ENCODE assay signal across 9 cellular contexts in genomic region chr2:101012706-101013181, GRCh38. TPM values are rescaled to one million over a fixed set of nuclear protein-coding genes. Genes with fewer than 3 reads are reported as not detected.
DNase-seq lines count a peak whose midpoint lies in the region; ATAC-seq and TF ChIP-seq lines count a peak whose summit lies in the region.
"Had no signal": no experiment of that assay in that cellular context is flagged by ENCODE, and none has a peak within 500 bp of the region (broad histone marks: within the 10 kb centered on the region; RNA-seq: fewer than 3 reads in every experiment).

No MANE protein-coding gene starts in this region.

- H3K9me3 ChIP-seq in ovary = no peaks in the 10 kb centered on the region

- H3K36me3 Mint-ChIP-seq in activated T-cell treated with anti-CD3 and anti-CD28 coated beads, Interleukin-2, amount 50 U/mL, for 24 hours (ENCODE audit: low read depth) = peaks cover 80% of the 10 kb centered on the region
- peaks cover 55% of the 10 kb centered on the region for H3K36me3 Mint-ChIP-seq in T-helper 2 cell treated with Interferon-gamma antibody and Interleukin-4, amounts not matched to agents 5 μg/mL and 100 μg/mL, for 36 hours (ENCODE audit: low read depth)

- peak overlapping the region; percentile 78 for H3K27ac Mint-ChIP-seq in activated T-cell treated with anti-CD3 and anti-CD28 coated beads, Interleukin-2, amount 50 U/mL, for 24 hours
- H3K27ac Mint-ChIP-seq in T-helper 2 cell treated with Interferon-gamma antibody and Interleukin-4, amounts not matched to agents 5 μg/mL and 100 μg/mL, for 36 hours = no peak overlapping the region

- H3K4me1 ChIP-seq in ovary (ENCODE audit: insufficient read depth) = no peaks in the 10 kb centered on the region

- H3K4me3 ChIP-seq in fibroblast of the aortic adventitia (ENCODE audit: low read depth, low read length) (no peak overlapping the region), ovary (no peak overlapping the region)

- no peak for DNase-seq in activated T-cell treated with anti-CD3 and anti-CD28 coated beads, Interleukin-2, amount 50 U/mL, for 24 hours
- DNase-seq in activated T-cell treated with anti-CD3 and anti-CD28 coated beads, Interleukin-2, amount 50 U/mL, for 48 hours = no peak
- DNase-seq in LoVo (ENCODE audit: low spot score) (peak; percentile 35), fibroblast of the aortic adventitia (ENCODE audit: low read depth) (peak; percentile 72), ovary (peak in 1 of 5 donors; percentile 53)
- DNase-seq in activated CD4-positive, alpha-beta T cell treated with anti-CD3 and anti-CD28 coated beads for 48 hours = peak; percentile 48
- DNase-seq in T-helper 2 cell treated with Interferon-gamma antibody and Interleukin-4, amounts not matched to agents 5 μg/mL and 100 μg/mL, for 36 hours (ENCODE audit: low spot score) = no peak

- H3K27ac ChIP-seq in ovary = no peak overlapping the region

- intact Hi-C loops in ovary (cut with DNase I) = loop anchor here (5.0 to 10.0 kb wide), 3 partner anchors 140 to 192 kb away; partner anchors contain the start of gene TBC1D8 (in 3 of the 4)

- H3K36me3 ChIP-seq in ovary = no peaks in the 10 kb centered on the region

- H3K9me3 Mint-ChIP-seq in activated T-cell treated with anti-CD3 and anti-CD28 coated beads, Interleukin-2, amount 50 U/mL, for 24 hours = no peaks in the 10 kb centered on the region
- H3K9me3 Mint-ChIP-seq in T-helper 2 cell treated with Interferon-gamma antibody and Interleukin-4, amounts not matched to agents 5 μg/mL and 100 μg/mL, for 36 hours = no peaks in the 10 kb centered on the region
- H3K9me3 Mint-ChIP-seq: central memory CD8-positive, alpha-beta T cell had no signal

- no peak for ATAC-seq in GM21825 (IDR thresholded peaks at IDR 0.05; ENCODE audit: unreplicated experiment)

- H3K4me1 Mint-ChIP-seq in activated T-cell treated with anti-CD3 and anti-CD28 coated beads, Interleukin-2, amount 50 U/mL, for 24 hours (ENCODE audit: low read depth) = peaks cover 42% of the 10 kb centered on the region
- H3K4me1 Mint-ChIP-seq in T-helper 2 cell treated with Interferon-gamma antibody and Interleukin-4, amounts not matched to agents 5 μg/mL and 100 μg/mL, for 36 hours (ENCODE audit: low read depth) = peaks cover 15% of the 10 kb centered on the region

- TF ChIP-seq EP300 in ovary (IDR thresholded peaks at IDR 0.05) = no peak

- TF ChIP-seq POLR2A in ovary (IDR thresholded peaks at IDR 0.05) = no peak

- no peak overlapping the region for H3K4me3 Mint-ChIP-seq in activated T-cell treated with anti-CD3 and anti-CD28 coated beads, Interleukin-2, amount 50 U/mL, for 24 hours
- no peak overlapping the region for H3K4me3 Mint-ChIP-seq in T-helper 2 cell treated with Interferon-gamma antibody and Interleukin-4, amounts not matched to agents 5 μg/mL and 100 μg/mL, for 36 hours
- H3K4me3 Mint-ChIP-seq: central memory CD8-positive, alpha-beta T cell had no signal

- TF ChIP-seq CTCF in fibroblast of the aortic adventitia (IDR thresholded peaks at IDR 0.05; ENCODE audit: insufficient read depth, low read length) (peak; percentile 79), ovary (IDR thresholded peaks at IDR 0.05) (peak; percentile 73 to 81 (median 81))

- no peaks in the 10 kb centered on the region for H3K27me3 ChIP-seq in ovary

- WGBS in ovary, 3 donors = 22 to 28% (median 26%) methylated on average over 5 of the region's 5 CpGs

- H3K27me3 Mint-ChIP-seq in activated T-cell treated with anti-CD3 and anti-CD28 coated beads, Interleukin-2, amount 50 U/mL, for 24 hours = no peaks in the 10 kb centered on the region
- no peaks in the 10 kb centered on the region for H3K27me3 Mint-ChIP-seq in T-helper 2 cell treated with Interferon-gamma antibody and Interleukin-4, amounts not matched to agents 5 μg/mL and 100 μg/mL, for 36 hours (ENCODE audit: low read depth)
- H3K27me3 Mint-ChIP-seq: central memory CD8-positive, alpha-beta T cell had no signal

RNA-seq across cellular contexts. Expression of gene RPL31, which starts 10.7 kb away (rescaled TPM):
- total RNA-seq in fibroblast of the aortic adventitia (ENCODE audit: low replicate concordance) (639 and 1,869 TPM in 2 replicates), ovary (1,000 to 10,000 TPM; 2,349 to 3,823 (median 3,072) TPM)
- over 10,000 TPM in 1 of 2 donors, 1,000 to 10,000 TPM in 1; 3,276 to 14,384 TPM for polyA plus RNA-seq in ovary

Comparison
In these comparisons a context has a peak if more than half of its experiments do, and no peak if none do; other contexts are left out.
1. DNase-seq: peak in LoVo (single experiment), activated CD4-positive, alpha-beta T cell treated with anti-CD3 and anti-CD28 coated beads for 48 hours (single experiment) and fibroblast of the aortic adventitia (single experiment); none in activated T-cell treated with anti-CD3 and anti-CD28 coated beads, Interleukin-2, amount 50 U/mL, for 24 hours (single experiment), activated T-cell treated with anti-CD3 and anti-CD28 coated beads, Interleukin-2, amount 50 U/mL, for 48 hours (0 of 2) and T-helper 2 cell treated with Interferon-gamma antibody and Interleukin-4, amounts not matched to agents 5 μg/mL and 100 μg/mL, for 36 hours (single experiment).